In the genomic region with DNA sequence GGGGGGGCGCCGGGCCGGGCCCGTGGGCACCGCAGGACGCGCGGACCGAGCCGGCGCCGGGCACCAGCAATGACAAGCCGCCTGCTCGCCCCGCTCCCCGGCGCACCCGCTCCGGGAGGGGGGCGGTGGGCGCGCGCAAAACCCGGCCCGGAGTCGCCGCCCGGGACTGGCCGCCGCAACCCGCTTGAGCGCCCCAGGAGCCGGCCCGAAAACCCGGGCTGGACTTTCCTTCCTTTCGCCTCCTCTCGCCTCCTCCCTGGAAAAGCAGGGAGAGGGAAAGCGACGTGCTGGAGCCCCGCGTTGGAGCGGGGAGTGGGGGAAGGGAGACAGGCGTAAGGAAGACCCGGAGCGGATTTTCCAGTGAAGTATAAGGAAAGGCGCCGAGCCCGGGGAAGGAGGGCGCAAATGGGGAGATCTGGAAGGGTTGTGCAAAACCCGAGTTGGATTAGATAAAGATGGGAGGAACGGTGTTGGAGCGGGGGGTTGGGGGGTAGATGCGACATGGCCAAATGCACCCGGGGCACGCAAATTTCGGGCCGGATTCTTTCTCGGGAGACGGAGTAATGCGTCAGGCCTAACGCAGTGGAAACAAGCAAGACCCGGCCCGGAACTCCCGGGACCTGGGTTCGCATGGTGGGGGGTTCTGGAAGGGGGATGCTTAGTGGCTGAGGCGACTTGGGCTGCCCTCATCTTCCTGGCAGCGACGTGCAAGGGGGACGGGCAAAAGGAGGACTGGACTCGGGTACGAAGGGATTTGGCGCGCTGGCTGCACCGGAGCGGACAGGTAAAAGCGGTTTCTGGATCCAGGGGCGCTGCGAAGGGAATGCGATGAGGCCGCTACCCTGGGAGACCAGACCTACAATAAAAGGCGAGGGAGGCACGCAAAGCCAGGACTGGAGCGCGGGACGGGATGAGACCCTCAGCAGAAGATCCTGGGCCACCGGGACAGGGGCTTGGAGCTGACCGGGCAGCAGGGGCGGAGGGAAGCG, we compare ENCODE assay signal across 8 cellular contexts. TPM values are rescaled to one million over a fixed set of nuclear protein-coding genes. Genes with fewer than 3 reads are reported as not detected.
DNase-seq lines count a peak whose midpoint lies in the region.
"Not testable (repeated sequence)": the region's sequence is repeated elsewhere in the genome, so short reads cannot be mapped to it uniquely, and the experiment has no call there.

No MANE protein-coding gene starts in this region.

- peak overlapping the region; percentile 37 for H3K4me3 ChIP-seq in HAP-1
- peak overlapping the region; percentile 64 to 65 for H3K4me3 ChIP-seq in mucosa of rectum (ENCODE audit: low read length in 2 of 2)

- peak; percentile 63 to 64 for DNase-seq in AML-193 (lab: John Stamatoyannopoulos, UW)
- DNase-seq in HAP-1 (ENCODE audit: low spot score in 2 of 2): peak; percentile 84 to 95
- peak; percentile 75 for DNase-seq in NCI-H2107 (lab: John Stamatoyannopoulos, UW)
- DNase-seq in T-helper 22 cell (ENCODE audit: low read depth): peak; percentile 65
- DNase-seq in activated naive CD8-positive, alpha-beta T cell treated with anti-CD3 and anti-CD28 coated beads for 36 hours: peak; percentile 80
- DNase-seq in fibroblast of the conjunctiva (ENCODE audit: low read depth): peak; percentile 80
- peak; percentile 54 to 81 (median 76) for DNase-seq in stimulated activated CD4-positive, alpha-beta T cell treated with anti-CD3 and anti-CD28 coated beads, TNF-alpha, amount 100 ng/mL, for 4 hours (ENCODE audit: low read depth in 3 of 3)

- H3K36me3 Mint-ChIP-seq in activated naive CD8-positive, alpha-beta T cell treated with anti-CD3 and anti-CD28 coated beads for 36 hours: not testable (repeated sequence)

- in situ Hi-C loops in HAP-1 (cut with MboI; ENCODE audit: low sequenced_read_pairs): not testable (repeated sequence)

- not testable (repeated sequence) for H3K36me3 ChIP-seq in HAP-1 (replicated peaks); mucosa of rectum (ENCODE audit: control insufficient read depth in 2 of 2, insufficient read depth in 2 of 2, low read length in 2 of 2)

- H3K9ac ChIP-seq in mucosa of rectum (ENCODE audit: low read depth in 1 of 2, low read length in 2 of 2): peak overlapping the region; percentile 47 to 62

- peak overlapping the region; percentile 81 for H3K27ac Mint-ChIP-seq in activated naive CD8-positive, alpha-beta T cell treated with anti-CD3 and anti-CD28 coated beads for 36 hours

- H3K4me1 ChIP-seq in HAP-1; mucosa of rectum (ENCODE audit: control insufficient read depth in 2 of 2, insufficient read depth in 2 of 2, low read length in 2 of 2): not testable (repeated sequence)

- peak overlapping the region; percentile 65 to 71 for H3K27ac ChIP-seq in mucosa of rectum (ENCODE audit: low read depth in 2 of 2, low read length in 2 of 2)

- not testable (repeated sequence) for H3K9me3 ChIP-seq in HAP-1; mucosa of rectum (ENCODE audit: control insufficient read depth in 2 of 2, low read length in 2 of 2)

- not testable (repeated sequence) for H3K27me3 ChIP-seq in HAP-1 (ENCODE audit: low read depth); mucosa of rectum (ENCODE audit: control insufficient read depth in 2 of 2, insufficient read depth in 2 of 2, low read length in 2 of 2)

- peaks cover 35% of the 10 kb centered on the region for H3K27me3 Mint-ChIP-seq in activated naive CD8-positive, alpha-beta T cell treated with anti-CD3 and anti-CD28 coated beads for 36 hours

- H3K4me1 Mint-ChIP-seq in activated naive CD8-positive, alpha-beta T cell treated with anti-CD3 and anti-CD28 coated beads for 36 hours: peaks cover 33% of the 10 kb centered on the region

- H3K9me3 Mint-ChIP-seq in activated naive CD8-positive, alpha-beta T cell treated with anti-CD3 and anti-CD28 coated beads for 36 hours: not testable (repeated sequence)

- peak overlapping the region; percentile 87 for H3K4me3 Mint-ChIP-seq in activated naive CD8-positive, alpha-beta T cell treated with anti-CD3 and anti-CD28 coated beads for 36 hours

RNA-seq across cellular contexts. Expression of gene ADGRL1, which starts 1.1 kb away (rescaled TPM):
- 1 to 10 TPM; 8.5 to 9.5 TPM for total RNA-seq in activated naive CD8-positive, alpha-beta T cell treated with anti-CD3 and anti-CD28 coated beads for 36 hours

Comparison
In these comparisons a context has a peak if more than half of its experiments do, and no peak if none do; other contexts are left out.
1. Peak in every context shown above with its lines: DNase-seq, H3K4me3 ChIP-seq and H3K27ac ChIP-seq.